ENCODE assay signal across 18 cellular contexts in genomic region chr13:43472980-43473379, GRCh38.
A peak's percentile ranks its signal among the peaks of the same experiment; 100 is the strongest.
DNase-seq lines count a peak whose midpoint lies in the region; FAIRE-seq and TF ChIP-seq lines count a peak whose summit lies in the region.
"Had no signal": no experiment of that assay in that cellular context is flagged by ENCODE, and none has a peak within 500 bp of the region (broad histone marks: within the 10 kb centered on the region; RNA-seq: fewer than 3 reads in every experiment).

No MANE protein-coding gene starts in this region.

- peak; percentile 18 for DNase-seq in dedifferentiated amniotic fluid mesenchymal stem cell (ENCODE audit: extremely low spot score)
- DNase-seq in frontal cortex (ENCODE audit: low spot score in 2 of 2): no peak
- DNase-seq in pons (ENCODE audit: low spot score): peak; percentile 62
- DNase-seq in SJCRH30: no peak
- DNase-seq in NCI-H2081 (lab: John Stamatoyannopoulos, UW): no peak
- DNase-seq in HT-29 (ENCODE audit: low spot score): no peak
- DNase-seq: Calu3; CD4-positive, alpha-beta T cell; EL; HCEC 1CT; NCI-H1092 treated with DMSO at 0.1 percent for 48 hours; NCI-H2081 treated with DMSO at 0.1 percent for 48 hours; Peyer's patch had no signal

- no peaks in the 10 kb centered on the region for H3K9me3 ChIP-seq in SJCRH30 (replicated peaks)
- H3K9me3 ChIP-seq: A549, Peyer's patch had no signal

- FAIRE-seq in frontal cortex (lab: Jason Lieb, UNC): peak; percentile 80
- FAIRE-seq: A549, GM12891, GM19239 had no signal

- no peaks in the 10 kb centered on the region for H3K36me3 ChIP-seq in SJCRH30
- H3K36me3 ChIP-seq: Peyer's patch had no signal

- H3K27ac ChIP-seq in VCaP (peak overlapping the region; percentile 92), SJCRH30 (no peak overlapping the region)
- H3K27ac ChIP-seq: A549, Peyer's patch had no signal

- H3K27me3 ChIP-seq in SJCRH30: no peaks in the 10 kb centered on the region
- H3K27me3 ChIP-seq: Peyer's patch had no signal

- no peak for TF ChIP-seq CTCF in VCaP (conservative IDR thresholded peaks at IDR 0.05)

- no peaks in the 10 kb centered on the region; the same call in 1 of the 2 replicates for H3K4me1 ChIP-seq in SJCRH30
- H3K4me1 ChIP-seq: A549, Peyer's patch had no signal

- no peak overlapping the region for H3K4me3 ChIP-seq in SJCRH30
- H3K4me3 ChIP-seq: A549, GM23338, Peyer's patch had no signal

Comparison
In these comparisons a context has a peak if more than half of its experiments do, and no peak if none do; other contexts are left out.
1. DNase-seq: peak in dedifferentiated amniotic fluid mesenchymal stem cell (single experiment) and pons (single experiment); none in frontal cortex (0 of 2), SJCRH30 (0 of 2), NCI-H2081 (0 of 2) and HT-29 (single experiment).